Comparison of ENCODE assay signal across 13 cellular contexts in genomic region chr11:114285599-114285998, GRCh38. TPM values are rescaled to one million over a fixed set of nuclear protein-coding genes. Genes with fewer than 3 reads are reported as not detected.
A peak's percentile ranks its signal among the peaks of the same experiment; 100 is the strongest.
DNase-seq lines count a peak whose midpoint lies in the region; ATAC-seq and TF ChIP-seq lines count a peak whose summit lies in the region.
"Had no signal": no experiment of that assay in that cellular context is flagged by ENCODE, and none has a peak within 500 bp of the region (broad histone marks: within the 10 kb centered on the region; RNA-seq: fewer than 3 reads in every experiment).

No MANE protein-coding gene starts in this region.

- no TSS peak for BruUV-seq in Calu3 (replicated peaks; lab: Mats Ljungman, UMichigan)

- H3K4me1 Mint-ChIP-seq in Calu3 (ENCODE audit: low read depth, unreplicated experiment), result peaks cover 68% of the 10 kb centered on the region
- H3K4me1 Mint-ChIP-seq: activated naive CD4-positive, alpha-beta T cell treated with anti-CD3 and anti-CD28 coated beads, Interleukin-2, amount 10 ng/mL, durations not matched to agents 7 days and 5 days had no signal

- no peaks in the 10 kb centered on the region for H3K36me3 Mint-ChIP-seq in Calu3 (ENCODE audit: insufficient read depth, unreplicated experiment)
- H3K36me3 Mint-ChIP-seq: activated naive CD4-positive, alpha-beta T cell treated with anti-CD3 and anti-CD28 coated beads, Interleukin-2, amount 10 ng/mL, durations not matched to agents 7 days and 5 days had no signal

- H3K27ac ChIP-seq in mesodermal cell (ENCODE audit: low read depth, low read length, severe bottlenecking), result peak overlapping the region; percentile 17
- H3K27ac ChIP-seq: tibial artery had no signal

- H3K4me1 ChIP-seq in mesodermal cell (ENCODE audit: control insufficient read depth, insufficient read depth, low read length, poor library complexity, severe bottlenecking), result peaks cover 53% of the 10 kb centered on the region

- intact Hi-C loops in Calu3 (cut with micrococcal nuclease; ENCODE audit: unreplicated experiment), result no loop called here

- H3K36me3 ChIP-seq in mesodermal cell (ENCODE audit: control insufficient read depth, insufficient read depth, low read length), result no peaks in the 10 kb centered on the region
- H3K36me3 ChIP-seq: tibial artery had no signal

- H3K9me3 ChIP-seq in mesodermal cell (ENCODE audit: control insufficient read depth, low read length), result no peaks in the 10 kb centered on the region
- H3K9me3 ChIP-seq: tibial artery had no signal

- H3K27ac Mint-ChIP-seq in Calu3 (ENCODE audit: unreplicated experiment), result peak overlapping the region; percentile 87
- H3K27ac Mint-ChIP-seq: activated naive CD4-positive, alpha-beta T cell treated with anti-CD3 and anti-CD28 coated beads, Interleukin-2, amount 10 ng/mL, durations not matched to agents 7 days and 5 days had no signal

- no peak for ATAC-seq in GM18858 (IDR thresholded peaks at IDR 0.05; ENCODE audit: unreplicated experiment)

- DNase-seq in Calu3, result no peak
- peak; percentile 68 for DNase-seq in NCI-H226
- peak; percentile 71 to 72 for DNase-seq in cardiac fibroblast (ENCODE audit: low read depth in 2 of 2)
- no peak for DNase-seq in stimulated activated CD4-positive, alpha-beta T cell treated with anti-CD3 and anti-CD28 coated beads, Interleukin-15, amount 100 ng/mL, for 24 hours
- DNase-seq in NCI-H2171 treated with DMSO at 0.1 percent for 48 hours (lab: John Stamatoyannopoulos, UW), result no peak
- DNase-seq in hepatic stellate cell (ENCODE audit: low spot score), result no peak
- DNase-seq: activated naive CD4-positive, alpha-beta T cell treated with anti-CD3 and anti-CD28 coated beads, Interleukin-2, amount 10 ng/mL, durations not matched to agents 7 days and 5 days; erythroblast; NCI-H2029 treated with DMSO at 0.1 percent for 48 hours; NK-92 treated with Interleukin-12 subunit alpha and Interleukin-12 subunit beta, amount 100 ng/mL, for 24 hours had no signal

- 71 to 74% methylated on average over 1 to 3 of the region's 3 CpGs for WGBS in mesodermal cell (ENCODE audit: insufficient coverage in 2 of 2), 2 experiments

- H3K4me3 Mint-ChIP-seq in Calu3 (ENCODE audit: low read depth, unreplicated experiment), result no peak overlapping the region
- H3K4me3 Mint-ChIP-seq: activated naive CD4-positive, alpha-beta T cell treated with anti-CD3 and anti-CD28 coated beads, Interleukin-2, amount 10 ng/mL, durations not matched to agents 7 days and 5 days had no signal

- H3K4me3 ChIP-seq in cardiac fibroblast (replicated peaks in 1 of 2; ENCODE audit: low read depth in 2 of 2, low read length in 2 of 2), result no peak overlapping the region
- no peak overlapping the region for H3K4me3 ChIP-seq in mesodermal cell (ENCODE audit: extremely low read depth, insufficient read depth, low read length, poor library complexity, severe bottlenecking)
- H3K4me3 ChIP-seq: tibial artery had no signal

- H3K9me3 Mint-ChIP-seq in Calu3 (ENCODE audit: low read depth, unreplicated experiment), result no peaks in the 10 kb centered on the region
- H3K9me3 Mint-ChIP-seq: activated naive CD4-positive, alpha-beta T cell treated with anti-CD3 and anti-CD28 coated beads, Interleukin-2, amount 10 ng/mL, durations not matched to agents 7 days and 5 days had no signal

- TF ChIP-seq CTCF in Calu3 (IDR thresholded peaks at IDR 0.05; ENCODE audit: unreplicated experiment) (no peak), cardiac fibroblast (IDR thresholded peaks at IDR 0.05; ENCODE audit: low read depth, low read length) (no peak)

- no peaks in the 10 kb centered on the region for H3K27me3 Mint-ChIP-seq in Calu3 (ENCODE audit: unreplicated experiment)

- CTCF ChIA-PET in Calu3 (lab: Charles Lee), result no interaction called here

RNA-seq across cellular contexts. Expression of gene NNMT, which starts 10.6 kb away (rescaled TPM):
- 52.7 and 116 TPM in 2 replicates for total RNA-seq in Calu3 (2022)
- polyA plus RNA-seq in mesodermal cell (2013, experiment 1 of 2), result 56.1 TPM
- 67.5 TPM for polyA plus RNA-seq in mesodermal cell (2013, experiment 2 of 2)

Comparison
In these comparisons a context has a peak if more than half of its experiments do, and no peak if none do; other contexts are left out.
1. DNase-seq: peak in NCI-H226 (single experiment) and cardiac fibroblast (2 of 2); none in Calu3 (single experiment), stimulated activated CD4-positive, alpha-beta T cell treated with anti-CD3 and anti-CD28 coated beads, Interleukin-15, amount 100 ng/mL, for 24 hours (single experiment), NCI-H2171 treated with DMSO at 0.1 percent for 48 hours (single experiment) and hepatic stellate cell (single experiment).